In genomic region chr5:158879993-158880392, GRCh38 we compare ENCODE assay signal across 28 cellular contexts.
DNase-seq lines count a peak whose midpoint lies in the region; ATAC-seq, FAIRE-seq and TF ChIP-seq lines count a peak whose summit lies in the region.
"Had no signal": no experiment of that assay in that cellular context is flagged by ENCODE, and none has a peak within 500 bp of the region (broad histone marks: within the 10 kb centered on the region; RNA-seq: fewer than 3 reads in every experiment).

No MANE protein-coding gene starts in this region.

- peak; percentile 77 for DNase-seq in GM12865 (ENCODE audit: low read depth)
- DNase-seq in SJCRH30 = no peak
- DNase-seq in RCC 7860 (ENCODE audit: low spot score) = no peak
- no peak for DNase-seq in DMS53 (lab: John Stamatoyannopoulos, UW)
- DNase-seq in NCI-H1092 (lab: John Stamatoyannopoulos, UW) = no peak
- DNase-seq: activated CD4-positive, alpha-beta T cell treated with anti-CD3 and anti-CD28 coated beads, Interleukin-2, amount 50 U/mL, for 4 hours; activated CD8-positive, alpha-beta memory T cell treated with anti-CD3 and anti-CD28 coated beads, Interleukin-2, amount 50 U/mL, for 4 hours; activated naive CD4-positive, alpha-beta T cell treated with anti-CD3 and anti-CD28 coated beads, Interleukin-2, amount 10 ng/mL, durations not matched to agents 7 days and 5 days; amniotic stem cell; brain microvascular endothelial cell; CD8-positive, alpha-beta memory T cell; cerebellar nuclear complex; DMS153; NCI-H1048; NCI-H187; NCI-H2171 treated with DMSO at 0.1 percent for 48 hours; NCI-H510A treated with DMSO at 0.1 percent for 48 hours; right cardiac atrium; Right ventricle myocardium superior; spleen; stimulated activated CD4-positive, alpha-beta T cell treated with anti-CD3 and anti-CD28 coated beads, Interleukin-2, amount 100 ng/mL, for 24 hours; T-helper 17 cell; transverse colon had no signal

- H4K20me1 ChIP-seq in BLaER1 = peaks cover 100% of the 10 kb centered on the region
- H4K20me1 ChIP-seq in neural cell (ENCODE audit: insufficient read depth) = no peaks in the 10 kb centered on the region

- H2AFZ ChIP-seq in neural cell (ENCODE audit: low read depth, low read length) = no peak overlapping the region

- TF ChIP-seq CTCF in GM12865 (IDR thresholded peaks at IDR 0.05; ENCODE audit: insufficient read depth, low read depth, low read length, missing control alignments) = no peak
- TF ChIP-seq CTCF in neural cell (IDR thresholded peaks at IDR 0.05; ENCODE audit: poor library complexity, severe bottlenecking) = no peak

- no peak for TF ChIP-seq RAD21 in neural cell (conservative IDR thresholded peaks at IDR 0.05)

- no peak for FAIRE-seq in RCC 7860 (lab: Jason Lieb, UNC)

- no peak overlapping the region for H3K9ac ChIP-seq in BLaER1
- H3K9ac ChIP-seq in neural cell (ENCODE audit: low read length) = peak overlapping the region; percentile 58

- H3K4me2 ChIP-seq in BLaER1 (peak overlapping the region; percentile 67), neural cell (ENCODE audit: low read length) (peak overlapping the region; percentile 48)

- H3K79me2 ChIP-seq in neural cell (replicated peaks; ENCODE audit: insufficient read depth, low read length) = peaks cover 55% of the 10 kb centered on the region

- H3K4me3 ChIP-seq in BLaER1 = no peak overlapping the region
- peak overlapping the region; percentile 33 for H3K4me3 ChIP-seq in GM12865 (ENCODE audit: low read depth, low read length)
- H3K4me3 ChIP-seq in SJCRH30 = peak overlapping the region; percentile 47
- peak overlapping the region; percentile 51 for H3K4me3 ChIP-seq in neural cell (ENCODE audit: low read length)
- H3K4me3 ChIP-seq: spleen, transverse colon had no signal

- no peaks in the 10 kb centered on the region for H3K9me3 ChIP-seq in BLaER1
- no peaks in the 10 kb centered on the region for H3K9me3 ChIP-seq in SJCRH30 (replicated peaks)
- no peaks in the 10 kb centered on the region for H3K9me3 ChIP-seq in neural cell (ENCODE audit: low read length)
- H3K9me3 ChIP-seq: neutrophil, spleen, transverse colon had no signal

- H3K27me3 ChIP-seq in BLaER1 = no peaks in the 10 kb centered on the region
- no peaks in the 10 kb centered on the region for H3K27me3 ChIP-seq in SJCRH30
- H3K27me3 ChIP-seq in neural cell (ENCODE audit: insufficient read depth, low read depth, low read length) = no peaks in the 10 kb centered on the region
- H3K27me3 ChIP-seq: brain microvascular endothelial cell, neutrophil, spleen, transverse colon had no signal

- no peak for ATAC-seq in GM21390 (IDR thresholded peaks at IDR 0.05; ENCODE audit: unreplicated experiment)
- ATAC-seq: activated CD4-positive, CD25-positive, alpha-beta regulatory T cell treated with anti-CD3 and anti-CD28 coated beads, Interleukin-2, amount 50 U/mL, for 24 hours; right cardiac atrium; T-helper 17 cell had no signal

- H3K27ac ChIP-seq in BLaER1 (0 out of 2 replicates have a peak overlapping the region, but pooled peaks have one; percentile 27), SJCRH30 (peak overlapping the region; percentile 72; the same call in 1 of the 2 replicates), neural cell (ENCODE audit: low read length) (peak overlapping the region; percentile 81)
- H3K27ac ChIP-seq: brain microvascular endothelial cell, neutrophil, transverse colon had no signal

- peaks cover 100% of the 10 kb centered on the region for H3K4me1 ChIP-seq in BLaER1
- peaks cover 21% of the 10 kb centered on the region for H3K4me1 ChIP-seq in SJCRH30

- no peaks in the 10 kb centered on the region for H3K9me2 ChIP-seq in neural cell (ENCODE audit: insufficient read depth, low read length)

- H3F3A ChIP-seq in neural cell (ENCODE audit: insufficient read depth, low read length, poor library complexity, severe bottlenecking) = peaks cover 13% of the 10 kb centered on the region

- H3K36me3 ChIP-seq in BLaER1 (peaks cover 84% of the 10 kb centered on the region), SJCRH30 (no peaks in the 10 kb centered on the region), neural cell (ENCODE audit: insufficient read depth, low read length) (no peaks in the 10 kb centered on the region)
- H3K36me3 ChIP-seq: brain microvascular endothelial cell, neutrophil, spleen, transverse colon had no signal

- TF ChIP-seq EP300 in neural cell (conservative IDR thresholded peaks at IDR 0.05; ENCODE audit: poor library complexity, severe bottlenecking) = no peak

TF ChIP-seq in neural cell, 6 proteins besides CTCF, POLR2A, EP300 and RAD21:
- no peak for TF ChIP-seq TAF1 (IDR thresholded peaks at IDR 0.05; ENCODE audit: low read depth)

Comparison
In these comparisons a context has a peak if more than half of its experiments do, and no peak if none do; other contexts are left out.
1. H3K27ac ChIP-seq: peak in every context shown above with its lines; median percentile 81 in neural cell; 72 in SJCRH30; 27 in BLaER1.